In the genomic region with DNA sequence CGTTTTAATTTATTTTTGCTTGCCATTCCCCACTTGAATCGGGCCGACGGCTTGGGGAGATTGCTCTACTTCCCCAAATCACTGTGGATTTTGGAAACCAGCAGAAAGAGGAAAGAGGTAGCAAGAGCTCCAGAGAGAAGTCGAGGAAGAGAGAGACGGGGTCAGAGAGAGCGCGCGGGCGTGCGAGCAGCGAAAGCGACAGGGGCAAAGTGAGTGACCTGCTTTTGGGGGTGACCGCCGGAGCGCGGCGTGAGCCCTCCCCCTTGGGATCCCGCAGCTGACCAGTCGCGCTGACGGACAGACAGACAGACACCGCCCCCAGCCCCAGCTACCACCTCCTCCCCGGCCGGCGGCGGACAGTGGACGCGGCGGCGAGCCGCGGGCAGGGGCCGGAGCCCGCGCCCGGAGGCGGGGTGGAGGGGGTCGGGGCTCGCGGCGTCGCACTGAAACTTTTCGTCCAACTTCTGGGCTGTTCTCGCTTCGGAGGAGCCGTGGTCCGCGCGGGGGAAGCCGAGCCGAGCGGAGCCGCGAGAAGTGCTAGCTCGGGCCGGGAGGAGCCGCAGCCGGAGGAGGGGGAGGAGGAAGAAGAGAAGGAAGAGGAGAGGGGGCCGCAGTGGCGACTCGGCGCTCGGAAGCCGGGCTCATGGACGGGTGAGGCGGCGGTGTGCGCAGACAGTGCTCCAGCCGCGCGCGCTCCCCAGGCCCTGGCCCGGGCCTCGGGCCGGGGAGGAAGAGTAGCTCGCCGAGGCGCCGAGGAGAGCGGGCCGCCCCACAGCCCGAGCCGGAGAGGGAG, we compare ENCODE assay signal across 8 cellular contexts. TPM values are rescaled to one million over a fixed set of nuclear protein-coding genes. Genes with fewer than 3 reads are reported as not detected.
DNase-seq lines count a peak whose midpoint lies in the region; ATAC-seq and TF ChIP-seq lines count a peak whose summit lies in the region.

No MANE protein-coding gene starts in this region.

- H3K4me3 Mint-ChIP-seq in natural killer cell: peak overlapping the region; percentile 97

- peaks cover 55% of the 10 kb centered on the region for H3K79me2 ChIP-seq in GM23248 (ENCODE audit: insufficient read depth)

- TF ChIP-seq CTCF in fibroblast of villous mesenchyme (IDR thresholded peaks at IDR 0.05; ENCODE audit: insufficient read depth, low read depth, low read length) (no peak), natural killer cell (IDR thresholded peaks at IDR 0.05) (no peak), upper lobe of right lung (IDR thresholded peaks at IDR 0.05) (no peak)

- H3K4me1 ChIP-seq in GM23248 (ENCODE audit: insufficient read depth): peaks cover 26% of the 10 kb centered on the region
- peaks cover 20% of the 10 kb centered on the region for H3K4me1 ChIP-seq in NT2/D1 (ENCODE audit: insufficient read depth, insufficient read length)
- peaks cover 30% of the 10 kb centered on the region for H3K4me1 ChIP-seq in upper lobe of right lung

- H4K20me1 ChIP-seq in GM23248 (ENCODE audit: insufficient read depth): peaks cover 6% of the 10 kb centered on the region; the same call in 1 of the 2 replicates

- peak; percentile 2 to 18 (median 5) for ATAC-seq in natural killer cell
- ATAC-seq in upper lobe of right lung: peak; percentile 45

- H3K27me3 Mint-ChIP-seq in natural killer cell (ENCODE audit: low read depth in 2 of 2): peaks cover 7 to 33% of the 10 kb centered on the region in 2 donors

- no peaks in the 10 kb centered on the region for H3K36me3 Mint-ChIP-seq in natural killer cell

- no peak overlapping the region for H2AFZ ChIP-seq in GM23248

- peak overlapping the region; percentile 98 for H3K9ac ChIP-seq in GM23248
- H3K9ac ChIP-seq in NT2/D1 (ENCODE audit: insufficient read length, low read depth): peak overlapping the region; percentile 89

- in situ Hi-C loops in GM23248 (cut with MboI): loop anchor here (10.0 kb wide), 1 partner anchor 294 kb away; no protein-coding TSS in a partner anchor

- peaks cover 18 to 33% of the 10 kb centered on the region in 2 donors for H3K4me1 Mint-ChIP-seq in natural killer cell

- H3K4me3 ChIP-seq in GM23248 (peak overlapping the region; percentile 90), NT2/D1 (ENCODE audit: insufficient read length, low read depth) (peak overlapping the region; percentile 83), fibroblast of villous mesenchyme (ENCODE audit: low read depth, low read length) (peak overlapping the region; percentile 95), upper lobe of right lung (peak overlapping the region; percentile 81)

- 1 to 2% methylated on average over 56 to 76 of the region's 84 CpGs for WGBS in GM23248 (ENCODE audit: low coverage in 1 of 2, low lambda C conversion rate in 2 of 2, missing lambda C conversion rate in 2 of 2), 2 experiments

- peaks cover 12% of the 10 kb centered on the region; the same call in 1 of the 2 replicates for H3F3A ChIP-seq in GM23248 (ENCODE audit: insufficient read depth)

- H3K27ac ChIP-seq in GM23248 (peak overlapping the region; percentile 82), upper lobe of right lung (peak overlapping the region; percentile 88)

- intact Hi-C loops in natural killer cell (cut with micrococcal nuclease) (loop anchor here (5.0 kb wide), 1 partner anchor 103 kb away; no protein-coding TSS in a partner anchor), upper lobe of right lung (cut with DNase I) (no loop called here)

- H3K4me2 ChIP-seq in GM23248 (ENCODE audit: unreplicated experiment): peak overlapping the region; percentile 79

- DNase-seq in AML-193 (lab: John Stamatoyannopoulos, UW) (peak; percentile 67 to 84), GM23248 (peak; percentile 77), NT2/D1 (ENCODE audit: low read depth, low spot score) (no peak), fibroblast of villous mesenchyme (ENCODE audit: low read depth) (peak; percentile 75), natural killer cell (peak; percentile 31), upper lobe of right lung (peak; percentile 90), activated gamma-delta T cell treated with Interleukin-2 at 50 U/mL for 16 hours (no peak)
- DNase-seq in activated effector memory CD4-positive, alpha-beta T cell treated with Interleukin-2 at 50 U/mL for 16 hours: peak; percentile 6

- peak overlapping the region; percentile 43 to 80 for H3K27ac Mint-ChIP-seq in natural killer cell

- H3K9me3 ChIP-seq in GM23248 (ENCODE audit: low read depth) (no peaks in the 10 kb centered on the region), NT2/D1 (ENCODE audit: insufficient read depth, low read length) (no peaks in the 10 kb centered on the region), upper lobe of right lung (no peaks in the 10 kb centered on the region)

- H3K36me3 ChIP-seq in GM23248 (ENCODE audit: low read depth): no peaks in the 10 kb centered on the region
- peaks cover 10% of the 10 kb centered on the region for H3K36me3 ChIP-seq in NT2/D1 (ENCODE audit: insufficient read depth, insufficient read length, low read length)
- no peaks in the 10 kb centered on the region for H3K36me3 ChIP-seq in upper lobe of right lung

- no peaks in the 10 kb centered on the region for H3K9me2 ChIP-seq in GM23248 (ENCODE audit: insufficient read depth)

- no peaks in the 10 kb centered on the region for H3K9me3 Mint-ChIP-seq in natural killer cell

- H3K27me3 ChIP-seq in GM23248 (replicated peaks; ENCODE audit: insufficient read depth) (no peaks in the 10 kb centered on the region), NT2/D1 (ENCODE audit: insufficient read depth, insufficient read length) (no peaks in the 10 kb centered on the region), upper lobe of right lung (no peaks in the 10 kb centered on the region)

RNA-seq across cellular contexts. Expression of a gene that starts 0.6 kb away (rescaled TPM):
- total RNA-seq in GM23248 (2014; rRNA removed; shearing (Covaris generic)): 197 and 241 TPM in 2 replicates
- 9.3 and 10.7 TPM in 2 replicates for polyA plus RNA-seq in GM23248 (2016; fragmentation: Nextera tagmentation; extraction: Ambion mirVana)
- total RNA-seq in fibroblast of villous mesenchyme (84.2 and 132 TPM in 2 replicates), natural killer cell (10 to 100 TPM in 1 of 3 donors, 1 to 10 TPM in 2; 3.6 to 27.5 (median 3.7) TPM), upper lobe of right lung (231 TPM)

Comparison
In these comparisons a context has a peak if more than half of its experiments do, and no peak if none do; other contexts are left out.
1. DNase-seq: peak in AML-193 (2 of 2), GM23248 (single experiment), activated effector memory CD4-positive, alpha-beta T cell treated with Interleukin-2 at 50 U/mL for 16 hours (single experiment), fibroblast of villous mesenchyme (single experiment), natural killer cell (single experiment) and upper lobe of right lung (single experiment); none in NT2/D1 (single experiment) and activated gamma-delta T cell treated with Interleukin-2 at 50 U/mL for 16 hours (single experiment).
2. Peak in every context shown above with its lines, with median percentiles within 50 percentile points of each other: H3K4me3 ChIP-seq.